Comparison of ENCODE assay signal across 11 cellular contexts in genomic region chr12:88063375-88063774, GRCh38.
A peak's percentile ranks its signal among the peaks of the same experiment; 100 is the strongest.
DNase-seq lines count a peak whose midpoint lies in the region; ATAC-seq and TF ChIP-seq lines count a peak whose summit lies in the region.
"Had no signal": no experiment of that assay in that cellular context is flagged by ENCODE, and none has a peak within 500 bp of the region (broad histone marks: within the 10 kb centered on the region; RNA-seq: fewer than 3 reads in every experiment).

No MANE protein-coding gene starts in this region.

- POLR2A ChIA-PET in GM10248 (lab: Yijun Ruan, JAX) = no interaction called here

- peaks cover 13% of the 10 kb centered on the region for H3K4me1 Mint-ChIP-seq in T-helper 2 cell treated with Interferon-gamma antibody and Interleukin-4, amounts not matched to agents 5 μg/mL and 100 μg/mL, for 36 hours (ENCODE audit: low read depth)

- peak overlapping the region; percentile 6 for H3K4me3 Mint-ChIP-seq in T-helper 2 cell treated with Interferon-gamma antibody and Interleukin-4, amounts not matched to agents 5 μg/mL and 100 μg/mL, for 36 hours

- no peaks in the 10 kb centered on the region for H3K27me3 Mint-ChIP-seq in T-helper 2 cell treated with Interferon-gamma antibody and Interleukin-4, amounts not matched to agents 5 μg/mL and 100 μg/mL, for 36 hours (ENCODE audit: low read depth)

- H3K27ac Mint-ChIP-seq in T-helper 2 cell treated with Interferon-gamma antibody and Interleukin-4, amounts not matched to agents 5 μg/mL and 100 μg/mL, for 36 hours = no peak overlapping the region

- no peak for TF ChIP-seq CTCF in GM10248 (IDR thresholded peaks at IDR 0.05; ENCODE audit: control extremely low read depth, extremely low read depth, low read depth, missing control alignments)

- ATAC-seq in GM19463 (IDR thresholded peaks at IDR 0.05; ENCODE audit: unreplicated experiment) = peak; percentile 79
- peak; percentile 64 for ATAC-seq in HG03045 (IDR thresholded peaks at IDR 0.05; ENCODE audit: unreplicated experiment)
- ATAC-seq: mucosa of descending colon had no signal

- no peaks in the 10 kb centered on the region for H3K9me3 Mint-ChIP-seq in T-helper 2 cell treated with Interferon-gamma antibody and Interleukin-4, amounts not matched to agents 5 μg/mL and 100 μg/mL, for 36 hours

- CTCF ChIA-PET in GM10248 (lab: Yijun Ruan, JAX) = interaction anchor here (1.0 to 1.3 kb wide), 2 partner anchors 11 to 26 kb away, joined by 3 read pairs; no protein-coding TSS in a partner anchor

- H3K36me3 Mint-ChIP-seq in T-helper 2 cell treated with Interferon-gamma antibody and Interleukin-4, amounts not matched to agents 5 μg/mL and 100 μg/mL, for 36 hours (ENCODE audit: low read depth) = peaks cover 28% of the 10 kb centered on the region

- peak; percentile 14 for DNase-seq in GM10248 (ENCODE audit: extremely low spot score)
- DNase-seq in T-helper 2 cell treated with Interferon-gamma antibody and Interleukin-4, amounts not matched to agents 5 μg/mL and 100 μg/mL, for 36 hours (ENCODE audit: low spot score) = no peak
- no peak for DNase-seq in SHP77 (lab: John Stamatoyannopoulos, UW)
- DNase-seq in AG08396 (ENCODE audit: low spot score) = no peak
- DNase-seq in activated CD4-positive, alpha-beta T cell treated with anti-CD3 and anti-CD28 coated beads, Interleukin-2, amount 50 U/mL, for 1 hour = no peak
- DNase-seq in activated CD8-positive, alpha-beta memory T cell treated with anti-CD3 and anti-CD28 coated beads for 24 hours = no peak
- DNase-seq: activated CD8-positive, alpha-beta memory T cell treated with anti-CD3 and anti-CD28 coated beads, Interleukin-2, amount 50 U/mL, for 48 hours; Caco-2; mucosa of descending colon had no signal
